ENCODE assay signal across 10 cellular contexts in the genomic region with DNA sequence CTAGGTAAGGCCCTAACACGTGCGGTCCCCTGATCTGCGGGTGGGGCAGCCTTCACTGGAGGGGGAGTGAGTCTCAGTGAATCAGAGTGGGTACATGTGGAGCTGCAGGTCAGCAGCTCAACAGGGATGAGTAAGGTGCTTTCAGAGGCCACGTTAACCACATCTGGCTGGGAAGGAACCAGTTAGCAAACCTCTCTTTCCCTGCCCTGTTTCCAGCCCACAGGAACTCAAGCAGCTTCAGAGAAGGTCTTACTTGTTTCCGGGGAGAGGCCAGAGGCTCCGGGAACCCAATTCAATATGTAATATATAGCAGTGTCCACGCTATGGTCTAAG.
A peak's percentile ranks its signal among the peaks of the same experiment; 100 is the strongest.
DNase-seq lines count a peak whose midpoint lies in the region; ATAC-seq and TF ChIP-seq lines count a peak whose summit lies in the region.
"Had no signal": no experiment of that assay in that cellular context is flagged by ENCODE, and none has a peak within 500 bp of the region (broad histone marks: within the 10 kb centered on the region; RNA-seq: fewer than 3 reads in every experiment).

No MANE protein-coding gene starts in this region.

- peak; percentile 4 for ATAC-seq in GM18909 (IDR thresholded peaks at IDR 0.05; ENCODE audit: poor library complexity, unreplicated experiment)

- peak overlapping the region; percentile 66 for H3K27ac ChIP-seq in 22Rv1
- H3K27ac ChIP-seq: stomach had no signal

- no peak for TF ChIP-seq CTCF in 22Rv1 (IDR thresholded peaks at IDR 0.05)

- DNase-seq in SW480 (ENCODE audit: low spot score) (peak; percentile 95), kidney tubule cell (ENCODE audit: low spot score) (peak; percentile 61), cerebellar cortex (ENCODE audit: low spot score) (no peak), OCI-M2 (lab: John Stamatoyannopoulos, UW; ENCODE audit: unreplicated experiment) (no peak), mesenteric fat pad (ENCODE audit: low spot score) (no peak)
- DNase-seq in effector CD4-positive, alpha-beta T cell: no peak
- DNase-seq: activated CD4-positive, alpha-beta memory T cell treated with anti-CD3 and anti-CD28 coated beads, Interleukin-2, amount 10 ng/mL, durations not matched to agents 7 days and 5 days; stomach had no signal

Comparison
In these comparisons a context has a peak if more than half of its experiments do, and no peak if none do; other contexts are left out.
1. DNase-seq: peak in SW480 (single experiment) and kidney tubule cell (single experiment); none in cerebellar cortex (single experiment), OCI-M2 (single experiment), effector CD4-positive, alpha-beta T cell (single experiment) and mesenteric fat pad (single experiment).